1 cellular context compared by ENCODE assay signal in genomic region chr17:27540300-27541105, GRCh38.
TF ChIP-seq lines count a peak whose summit lies in the region.

No MANE protein-coding gene starts in this region.

TF ChIP-seq in HEK293, 187 proteins besides CTCF, POLR2A, EP300 and RAD21 (continued from another document and continues in another):
- no peak for TF ChIP-seq AEBP2 (tag by site-specific recombination; IDR thresholded peaks at IDR 0.05; ENCODE audit: borderline replicate concordance)
- TF ChIP-seq ZNF433 (tag by site-specific recombination; IDR thresholded peaks at IDR 0.05; ENCODE audit: low read depth) = no peak
- TF ChIP-seq ZNF266 (tag by site-specific recombination; IDR thresholded peaks at IDR 0.05; ENCODE audit: low read depth) = no peak
- no peak for TF ChIP-seq ZNF585B (tag by site-specific recombination; IDR thresholded peaks at IDR 0.05)
- TF ChIP-seq SCRT2 (tag by site-specific recombination; IDR thresholded peaks at IDR 0.05) = peak; percentile 60
- TF ChIP-seq ZNF558 (tag by site-specific recombination; IDR thresholded peaks at IDR 0.05) = no peak
- TF ChIP-seq ZBTB1 (tag by site-specific recombination; IDR thresholded peaks at IDR 0.05) = no peak
- TF ChIP-seq ZNF423 (tag by site-specific recombination; IDR thresholded peaks at IDR 0.05) = no peak
- TF ChIP-seq ZNF280C (tag by site-specific recombination; IDR thresholded peaks at IDR 0.05) = no peak
- no peak for TF ChIP-seq FEZF1 (tag by site-specific recombination; IDR thresholded peaks at IDR 0.05)
- TF ChIP-seq ZNF146 (tag by site-specific recombination; IDR thresholded peaks at IDR 0.05) = no peak
- no peak for TF ChIP-seq ZNF366 (tag by site-specific recombination; conservative IDR thresholded peaks at IDR 0.05)
- TF ChIP-seq ZNF768 (tag by site-specific recombination; IDR thresholded peaks at IDR 0.05) = no peak
- TF ChIP-seq ZNF664 (tag by site-specific recombination; IDR thresholded peaks at IDR 0.05) = no peak
- no peak for TF ChIP-seq ZNF214 (tag by site-specific recombination; IDR thresholded peaks at IDR 0.05; ENCODE audit: borderline replicate concordance)
- TF ChIP-seq ZNF843 (tag by site-specific recombination; IDR thresholded peaks at IDR 0.05) = no peak
- no peak for TF ChIP-seq ATF2 (tag by site-specific recombination; IDR thresholded peaks at IDR 0.05; ENCODE audit: low read depth)
- TF ChIP-seq ZNF223 (tag by site-specific recombination; IDR thresholded peaks at IDR 0.05) = no peak
- no peak for TF ChIP-seq ZNF121 (tag by site-specific recombination; IDR thresholded peaks at IDR 0.05)
- no peak for TF ChIP-seq BCL6B (tag by site-specific recombination; IDR thresholded peaks at IDR 0.05)
- no peak for TF ChIP-seq ZBTB49 (tag by site-specific recombination; IDR thresholded peaks at IDR 0.05; ENCODE audit: low read depth)
- TF ChIP-seq ZNF629 (tag by site-specific recombination; IDR thresholded peaks at IDR 0.05) = peak; percentile 93
- TF ChIP-seq ZNF707 (tag by site-specific recombination; IDR thresholded peaks at IDR 0.05) = no peak
- TF ChIP-seq ZNF148 (tag by site-specific recombination; IDR thresholded peaks at IDR 0.05; ENCODE audit: borderline replicate concordance) = no peak
- TF ChIP-seq ZNF645 (tag by site-specific recombination; IDR thresholded peaks at IDR 0.05) = no peak
- no peak for TF ChIP-seq ZXDB (tag by site-specific recombination; IDR thresholded peaks at IDR 0.05)
- TF ChIP-seq GLIS1 (tag by site-specific recombination; IDR thresholded peaks at IDR 0.05) = peak; percentile 98
- peak; percentile 15; the same call in 1 of the 2 replicates for TF ChIP-seq ZNF324 (tag by site-specific recombination; IDR thresholded peaks at IDR 0.05)
- no peak for TF ChIP-seq ZNF660 (tag by site-specific recombination; IDR thresholded peaks at IDR 0.05)
- TF ChIP-seq ZNF596 (tag by site-specific recombination; IDR thresholded peaks at IDR 0.05) = no peak
- no peak for TF ChIP-seq ZNF555 (tag by site-specific recombination; conservative IDR thresholded peaks at IDR 0.05)
- no peak for TF ChIP-seq ZBTB26 (tag by site-specific recombination; optimal IDR thresholded peaks at IDR 0.05)
- no peak for TF ChIP-seq ZSCAN16 (tag by site-specific recombination; IDR thresholded peaks at IDR 0.05)
- no peak for TF ChIP-seq TSHZ1 (tag by site-specific recombination; IDR thresholded peaks at IDR 0.05; ENCODE audit: borderline replicate concordance)
- no peak for TF ChIP-seq YY1 (tag by site-specific recombination; IDR thresholded peaks at IDR 0.05)
- no peak for TF ChIP-seq ZFP37 (tag by site-specific recombination; IDR thresholded peaks at IDR 0.05)
- TF ChIP-seq SP3 (tag by site-specific recombination; IDR thresholded peaks at IDR 0.05) = no peak
- no peak for TF ChIP-seq ZNF530 (tag by site-specific recombination; IDR thresholded peaks at IDR 0.05; ENCODE audit: low read depth)
- no peak for TF ChIP-seq ZNF549 (tag by site-specific recombination; IDR thresholded peaks at IDR 0.05)
- TF ChIP-seq ZIC2 (tag by site-specific recombination; IDR thresholded peaks at IDR 0.05) = peak; percentile 96
- TF ChIP-seq ZNF19 (tag by site-specific recombination; IDR thresholded peaks at IDR 0.05; ENCODE audit: low read depth) = no peak
- TF ChIP-seq KLF16 (tag by site-specific recombination; IDR thresholded peaks at IDR 0.05) = no peak
- 0 out of 2 replicates have a peak, but pooled peaks have one; percentile 24 for TF ChIP-seq ZNF692 (tag by site-specific recombination; IDR thresholded peaks at IDR 0.05)
- TF ChIP-seq ZNF350 (tag by site-specific recombination; IDR thresholded peaks at IDR 0.05) = no peak
- TF ChIP-seq YY2 (tag by site-specific recombination; IDR thresholded peaks at IDR 0.05) = no peak
